Comparison of ENCODE assay signal across 17 cellular contexts in the genomic region with DNA sequence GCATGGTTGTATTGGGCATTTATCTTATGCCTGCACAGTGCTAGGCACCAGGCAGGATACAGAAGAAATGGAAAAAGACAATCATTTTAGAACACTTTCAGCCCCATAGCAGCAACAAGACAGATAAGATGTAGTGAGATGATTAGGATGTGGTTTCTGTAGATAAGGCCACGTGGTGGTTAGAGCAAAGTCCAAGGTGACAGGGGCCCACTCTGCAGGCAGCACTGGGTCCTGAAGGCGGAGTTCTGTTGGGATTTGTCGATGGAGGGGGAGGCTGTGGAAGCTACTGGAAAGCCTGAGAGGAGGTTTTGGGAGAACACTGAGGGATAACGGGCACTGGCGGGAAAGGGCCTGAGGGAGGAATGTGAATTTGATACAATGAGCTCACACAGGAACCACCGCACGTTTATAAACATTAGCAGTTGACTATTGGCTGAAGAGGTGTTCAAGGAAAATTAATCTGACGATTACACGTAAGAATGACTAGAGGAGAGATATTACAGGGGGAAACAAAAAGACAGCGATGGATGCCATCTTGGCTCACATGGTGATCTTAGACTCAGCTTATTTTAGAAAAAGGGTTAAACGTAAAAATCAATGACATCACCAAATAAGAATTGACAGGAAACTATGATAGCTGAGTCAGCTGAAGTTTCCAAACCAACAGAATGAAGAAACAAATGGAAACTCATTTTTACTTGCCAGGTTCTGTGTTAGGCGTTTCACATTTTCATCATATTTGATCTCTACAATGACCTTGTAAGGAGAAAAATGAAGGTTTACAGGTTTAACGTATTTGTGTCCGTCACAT.
DNase-seq lines count a peak whose midpoint lies in the region; ATAC-seq, FAIRE-seq and TF ChIP-seq lines count a peak whose summit lies in the region.
"Had no signal": no experiment of that assay in that cellular context is flagged by ENCODE, and none has a peak within 500 bp of the region (broad histone marks: within the 10 kb centered on the region; RNA-seq: fewer than 3 reads in every experiment).

No MANE protein-coding gene starts in this region.

- H3K4me3 ChIP-seq in HepG2 (replicated peaks in 1 of 3; ENCODE audit: insufficient read depth in 1 of 3, low read depth in 2 of 3, low read length in 3 of 3) (no peak overlapping the region), right lobe of liver (no peak overlapping the region), esophagus muscularis mucosa (no peak overlapping the region)
- H3K4me3 ChIP-seq: GM23338, HAP-1 had no signal

- H3K36me3 ChIP-seq in HepG2 (replicated peaks in 1 of 2; ENCODE audit: control insufficient read depth in 1 of 2, insufficient read depth in 2 of 2, low read length in 2 of 2), result no peaks in the 10 kb centered on the region
- H3K36me3 ChIP-seq in right lobe of liver, result no peaks in the 10 kb centered on the region
- no peaks in the 10 kb centered on the region for H3K36me3 ChIP-seq in esophagus muscularis mucosa
- H3K36me3 ChIP-seq: HAP-1 had no signal

- 58% methylated on average over 14 of the region's 14 CpGs for WGBS in HepG2 (ENCODE audit: low lambda C conversion rate)
- WGBS in right lobe of liver (ENCODE audit: insufficient coverage, low coverage, low lambda C conversion rate, missing lambda C conversion rate), result 71% methylated on average over 14 of the region's 14 CpGs
- 74% methylated on average over 14 of the region's 14 CpGs for WGBS in esophagus muscularis mucosa

- CTCF ChIA-PET in HepG2 (lab: Yijun Ruan, JAX; ENCODE audit: low intra/inter-chr PET ratio, low total read pairs), result no interaction called here

- TF ChIP-seq POLR2A in HepG2 (IDR thresholded peaks at IDR 0.05; ENCODE audit: insufficient read depth in 1 of 2, low read depth in 2 of 2, low read length in 2 of 2) (no peak), right lobe of liver (IDR thresholded peaks at IDR 0.05) (no peak), esophagus muscularis mucosa (IDR thresholded peaks at IDR 0.05; ENCODE audit: low read depth) (no peak)

- in situ Hi-C loops in HepG2 (cut with HindIII; ENCODE audit: extremely low pct_ligation_motif_present, low pct_unique_long_range_greater_than_20kb), result no loop called here

- POLR2A ChIA-PET in HepG2 (lab: Yijun Ruan, JAX), result no interaction called here

- intact Hi-C loops in HepG2 (cut with micrococcal nuclease; ENCODE audit: unreplicated experiment) (no loop called here), right lobe of liver (cut with DNase I) (no loop called here), esophagus muscularis mucosa (cut with DNase I) (no loop called here), left cardiac atrium (cut with DNase I) (no loop called here)

- H3K9ac ChIP-seq in HepG2 (ENCODE audit: insufficient read depth, low read depth, low read length), result no peak overlapping the region

- no TSS peak for BruUV-seq in HepG2 (replicated peaks; lab: Mats Ljungman, UMichigan)

- TF ChIP-seq EP300 in HepG2 (IDR thresholded peaks at IDR 0.05; ENCODE audit: low read depth in 2 of 2, low read length in 2 of 2) (no peak), HepG2 (CRISPR knock-in tag; IDR thresholded peaks at IDR 0.05; ENCODE audit: borderline replicate concordance) (no peak), esophagus muscularis mucosa (IDR thresholded peaks at IDR 0.05) (no peak)

- no peak overlapping the region for H2AFZ ChIP-seq in HepG2 (ENCODE audit: low read length)
- H2AFZ ChIP-seq: GM23338 had no signal

- no peaks in the 10 kb centered on the region for H3K9me3 ChIP-seq in HepG2 (ENCODE audit: low read length)
- H3K9me3 ChIP-seq in right lobe of liver, result no peaks in the 10 kb centered on the region
- no peaks in the 10 kb centered on the region for H3K9me3 ChIP-seq in esophagus muscularis mucosa
- H3K9me3 ChIP-seq: HAP-1 had no signal

- no peaks in the 10 kb centered on the region for H4K20me1 ChIP-seq in HepG2 (ENCODE audit: insufficient read depth, low read length)

- no peak for TF ChIP-seq RAD21 in HepG2 (CRISPR knock-in tag; IDR thresholded peaks at IDR 0.05)

- TF ChIP-seq CTCF in HepG2 (CRISPR knock-in tag; IDR thresholded peaks at IDR 0.05) (no peak), right lobe of liver (IDR thresholded peaks at IDR 0.05) (no peak), esophagus muscularis mucosa (IDR thresholded peaks at IDR 0.05) (no peak)

- DNase-seq in HepG2 (ENCODE audit: low spot score) (no peak), right lobe of liver (no peak), M059J (ENCODE audit: low read depth) (peak; percentile 27), esophagus muscularis mucosa (ENCODE audit: extremely low spot score) (peak; percentile 74), RCC 7860 (ENCODE audit: low spot score) (no peak), NCI-H2171 treated with DMSO at 0.1 percent for 48 hours (lab: John Stamatoyannopoulos, UW) (no peak), NCI-H187 (lab: John Stamatoyannopoulos, UW) (no peak), left cardiac atrium (no peak)
- DNase-seq: CD8-positive, alpha-beta T cell; DMS53; HFFc6 had no signal

- ATAC-seq in HepG2 (no peak; the same call in 2 of the 3 replicates), right lobe of liver (no peak), left cardiac atrium (no peak)
- ATAC-seq: CD8-positive, alpha-beta T cell; GM23338 had no signal

- no peaks in the 10 kb centered on the region for H3K79me2 ChIP-seq in HepG2 (ENCODE audit: insufficient read depth, low read length)

- H3K27me3 ChIP-seq in HepG2 (ENCODE audit: control insufficient read depth in 1 of 2, insufficient read depth in 2 of 2, low read length in 2 of 2), result no peaks in the 10 kb centered on the region
- H3K27me3 ChIP-seq in right lobe of liver, result no peaks in the 10 kb centered on the region
- peaks cover 0 to 8% (median 0%) of the 10 kb centered on the region in 4 donors for H3K27me3 ChIP-seq in esophagus muscularis mucosa

- no peak overlapping the region for H3K4me2 ChIP-seq in HepG2 (ENCODE audit: low read depth, low read length)
- H3K4me2 ChIP-seq: GM23338 had no signal

- H3K27ac ChIP-seq in HepG2 (ENCODE audit: extremely low read length, insufficient read depth, low read length) (no peak overlapping the region), right lobe of liver (no peak overlapping the region), esophagus muscularis mucosa (replicated peaks in 1 of 4) (no peak overlapping the region)
- H3K27ac ChIP-seq: 22Rv1, HL-60 had no signal

- peaks cover 10% of the 10 kb centered on the region for H3K4me1 ChIP-seq in HepG2 (ENCODE audit: insufficient read depth, low read length)
- H3K4me1 ChIP-seq in right lobe of liver, result no peaks in the 10 kb centered on the region
- H3K4me1 ChIP-seq in esophagus muscularis mucosa, result no peaks in the 10 kb centered on the region
- H3K4me1 ChIP-seq: HAP-1 had no signal

- no peak for FAIRE-seq in HepG2 (lab: Jason Lieb, UNC)
- no peak for FAIRE-seq in RCC 7860 (lab: Jason Lieb, UNC)
- FAIRE-seq: G401.6, GM12892 had no signal

TF ChIP-seq in HepG2, 621 proteins besides CTCF, POLR2A, EP300 and RAD21:
- TF ChIP-seq MAFF (IDR thresholded peaks at IDR 0.05; ENCODE audit: low read depth, low read length) (peak; percentile 43), HNF4A (CRISPR knock-in tag; IDR thresholded peaks at IDR 0.05) (peak; percentile 60), ATF7 (IDR thresholded peaks at IDR 0.05) (peak; percentile 88), ATF7 (CRISPR knock-in tag; IDR thresholded peaks at IDR 0.05) (no peak), MAFK (conservative IDR thresholded peaks at IDR 0.05 in 1 of 2, IDR thresholded peaks at IDR 0.05 in 1 of 2; ENCODE audit: low read length in 2 of 2) (peak in 1 of 2 experiments; percentile 53; a peak in 2 of 4 replicates), MBNL3 (CRISPR knock-in tag; conservative IDR thresholded peaks at IDR 0.05) (no peak), PCBP1 (IDR thresholded peaks at IDR 0.05; ENCODE audit: borderline replicate concordance, low read depth, low read length) (no peak)
- TF ChIP-seq, protein P1, sequence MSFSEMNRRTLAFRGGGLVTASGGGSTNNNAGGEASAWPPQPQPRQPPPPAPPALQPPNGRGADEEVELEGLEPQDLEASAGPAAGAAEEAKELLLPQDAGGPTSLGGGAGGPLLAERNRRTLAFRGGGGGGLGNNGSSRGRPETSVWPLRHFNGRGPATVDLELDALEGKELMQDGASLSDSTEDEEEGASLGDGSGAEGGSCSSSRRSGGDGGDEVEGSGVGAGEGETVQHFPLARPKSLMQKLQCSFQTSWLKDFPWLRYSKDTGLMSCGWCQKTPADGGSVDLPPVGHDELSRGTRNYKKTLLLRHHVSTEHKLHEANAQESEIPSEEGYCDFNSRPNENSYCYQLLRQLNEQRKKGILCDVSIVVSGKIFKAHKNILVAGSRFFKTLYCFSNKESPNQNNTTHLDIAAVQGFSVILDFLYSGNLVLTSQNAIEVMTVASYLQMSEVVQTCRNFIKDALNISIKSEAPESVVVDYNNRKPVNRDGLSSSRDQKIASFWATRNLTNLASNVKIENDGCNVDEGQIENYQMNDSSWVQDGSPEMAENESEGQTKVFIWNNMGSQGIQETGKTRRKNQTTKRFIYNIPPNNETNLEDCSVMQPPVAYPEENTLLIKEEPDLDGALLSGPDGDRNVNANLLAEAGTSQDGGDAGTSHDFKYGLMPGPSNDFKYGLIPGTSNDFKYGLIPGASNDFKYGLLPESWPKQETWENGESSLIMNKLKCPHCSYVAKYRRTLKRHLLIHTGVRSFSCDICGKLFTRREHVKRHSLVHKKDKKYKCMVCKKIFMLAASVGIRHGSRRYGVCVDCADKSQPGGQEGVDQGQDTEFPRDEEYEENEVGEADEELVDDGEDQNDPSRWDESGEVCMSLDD (CRISPR knock-in tag; IDR thresholded peaks at IDR 0.05; ENCODE audit: borderline replicate concordance), result no peak

Comparison
In these comparisons a context has a peak if more than half of its experiments do, and no peak if none do; other contexts are left out.
1. DNase-seq: peak in M059J (single experiment) and esophagus muscularis mucosa (single experiment); none in HepG2 (single experiment), right lobe of liver (0 of 3), RCC 7860 (single experiment), NCI-H2171 treated with DMSO at 0.1 percent for 48 hours (single experiment), NCI-H187 (0 of 2) and left cardiac atrium (single experiment).